In the genomic region with DNA sequence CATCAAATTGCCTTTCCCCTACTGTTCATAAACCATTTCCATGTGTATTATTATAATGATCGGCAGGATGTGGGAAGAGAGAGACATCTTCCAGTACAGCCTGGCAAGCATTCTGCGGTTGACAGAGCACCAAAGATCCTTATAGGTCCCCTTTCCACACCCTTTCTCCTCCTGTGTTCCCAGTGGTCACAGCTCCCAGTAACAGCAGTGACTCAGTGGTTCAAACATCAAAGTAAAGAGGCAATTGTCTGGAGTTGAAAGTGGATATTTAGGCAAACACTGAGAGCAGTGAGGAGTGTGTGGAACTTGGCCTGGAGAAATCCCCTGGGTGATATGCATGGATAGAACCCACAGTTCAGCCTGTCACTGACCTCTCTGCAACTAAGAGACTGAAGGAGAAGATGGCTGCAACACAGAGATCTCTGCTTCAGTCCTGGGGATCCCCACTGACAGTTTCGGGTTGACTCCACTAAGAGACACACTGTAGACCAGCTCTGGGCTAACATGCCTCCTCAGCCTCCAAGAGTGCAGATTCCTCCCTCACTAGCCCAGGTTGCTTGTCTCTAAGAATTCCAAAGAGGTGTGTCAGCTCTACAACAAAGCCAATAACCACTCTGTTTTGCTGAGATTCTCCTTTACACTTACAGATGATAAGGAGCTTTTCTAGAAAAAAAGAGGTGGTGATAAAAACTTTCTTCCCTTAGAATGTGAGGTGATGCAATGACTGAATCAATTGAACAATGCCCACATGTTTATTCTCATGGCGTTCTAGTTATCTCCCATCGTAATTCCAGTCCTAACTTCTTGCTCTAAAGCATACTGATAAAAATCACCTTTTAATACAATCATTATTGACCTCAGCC, we compare ENCODE assay signal across 1 cellular context.
A peak's percentile ranks its signal among the peaks of the same experiment; 100 is the strongest.
TF ChIP-seq lines count a peak whose summit lies in the region.

No MANE protein-coding gene starts in this region.

TF ChIP-seq in GM12878, 131 proteins besides CTCF, POLR2A, EP300 and RAD21 (continued from another document and continues in another):
- TF ChIP-seq, protein P1, sequence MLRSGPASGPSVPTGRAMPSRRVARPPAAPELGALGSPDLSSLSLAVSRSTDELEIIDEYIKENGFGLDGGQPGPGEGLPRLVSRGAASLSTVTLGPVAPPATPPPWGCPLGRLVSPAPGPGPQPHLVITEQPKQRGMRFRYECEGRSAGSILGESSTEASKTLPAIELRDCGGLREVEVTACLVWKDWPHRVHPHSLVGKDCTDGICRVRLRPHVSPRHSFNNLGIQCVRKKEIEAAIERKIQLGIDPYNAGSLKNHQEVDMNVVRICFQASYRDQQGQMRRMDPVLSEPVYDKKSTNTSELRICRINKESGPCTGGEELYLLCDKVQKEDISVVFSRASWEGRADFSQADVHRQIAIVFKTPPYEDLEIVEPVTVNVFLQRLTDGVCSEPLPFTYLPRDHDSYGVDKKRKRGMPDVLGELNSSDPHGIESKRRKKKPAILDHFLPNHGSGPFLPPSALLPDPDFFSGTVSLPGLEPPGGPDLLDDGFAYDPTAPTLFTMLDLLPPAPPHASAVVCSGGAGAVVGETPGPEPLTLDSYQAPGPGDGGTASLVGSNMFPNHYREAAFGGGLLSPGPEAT (IDR thresholded peaks at IDR 0.05; ENCODE audit: low read depth): peak; percentile 92
- TF ChIP-seq, protein P2, sequence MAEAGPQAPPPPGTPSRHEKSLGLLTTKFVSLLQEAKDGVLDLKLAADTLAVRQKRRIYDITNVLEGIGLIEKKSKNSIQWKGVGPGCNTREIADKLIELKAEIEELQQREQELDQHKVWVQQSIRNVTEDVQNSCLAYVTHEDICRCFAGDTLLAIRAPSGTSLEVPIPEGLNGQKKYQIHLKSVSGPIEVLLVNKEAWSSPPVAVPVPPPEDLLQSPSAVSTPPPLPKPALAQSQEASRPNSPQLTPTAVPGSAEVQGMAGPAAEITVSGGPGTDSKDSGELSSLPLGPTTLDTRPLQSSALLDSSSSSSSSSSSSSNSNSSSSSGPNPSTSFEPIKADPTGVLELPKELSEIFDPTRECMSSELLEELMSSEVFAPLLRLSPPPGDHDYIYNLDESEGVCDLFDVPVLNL (IDR thresholded peaks at IDR 0.05; ENCODE audit: low read depth, low read length): no peak
- peak; percentile 13; the same call in 1 of the 3 replicates for TF ChIP-seq POU2F2 (IDR thresholded peaks at IDR 0.05; ENCODE audit: borderline replicate concordance, low read depth, low read length)
- no peak for TF ChIP-seq CHD4 (IDR thresholded peaks at IDR 0.05)
- TF ChIP-seq TCF7 (IDR thresholded peaks at IDR 0.05; ENCODE audit: borderline replicate concordance): no peak
- TF ChIP-seq, protein P3, sequence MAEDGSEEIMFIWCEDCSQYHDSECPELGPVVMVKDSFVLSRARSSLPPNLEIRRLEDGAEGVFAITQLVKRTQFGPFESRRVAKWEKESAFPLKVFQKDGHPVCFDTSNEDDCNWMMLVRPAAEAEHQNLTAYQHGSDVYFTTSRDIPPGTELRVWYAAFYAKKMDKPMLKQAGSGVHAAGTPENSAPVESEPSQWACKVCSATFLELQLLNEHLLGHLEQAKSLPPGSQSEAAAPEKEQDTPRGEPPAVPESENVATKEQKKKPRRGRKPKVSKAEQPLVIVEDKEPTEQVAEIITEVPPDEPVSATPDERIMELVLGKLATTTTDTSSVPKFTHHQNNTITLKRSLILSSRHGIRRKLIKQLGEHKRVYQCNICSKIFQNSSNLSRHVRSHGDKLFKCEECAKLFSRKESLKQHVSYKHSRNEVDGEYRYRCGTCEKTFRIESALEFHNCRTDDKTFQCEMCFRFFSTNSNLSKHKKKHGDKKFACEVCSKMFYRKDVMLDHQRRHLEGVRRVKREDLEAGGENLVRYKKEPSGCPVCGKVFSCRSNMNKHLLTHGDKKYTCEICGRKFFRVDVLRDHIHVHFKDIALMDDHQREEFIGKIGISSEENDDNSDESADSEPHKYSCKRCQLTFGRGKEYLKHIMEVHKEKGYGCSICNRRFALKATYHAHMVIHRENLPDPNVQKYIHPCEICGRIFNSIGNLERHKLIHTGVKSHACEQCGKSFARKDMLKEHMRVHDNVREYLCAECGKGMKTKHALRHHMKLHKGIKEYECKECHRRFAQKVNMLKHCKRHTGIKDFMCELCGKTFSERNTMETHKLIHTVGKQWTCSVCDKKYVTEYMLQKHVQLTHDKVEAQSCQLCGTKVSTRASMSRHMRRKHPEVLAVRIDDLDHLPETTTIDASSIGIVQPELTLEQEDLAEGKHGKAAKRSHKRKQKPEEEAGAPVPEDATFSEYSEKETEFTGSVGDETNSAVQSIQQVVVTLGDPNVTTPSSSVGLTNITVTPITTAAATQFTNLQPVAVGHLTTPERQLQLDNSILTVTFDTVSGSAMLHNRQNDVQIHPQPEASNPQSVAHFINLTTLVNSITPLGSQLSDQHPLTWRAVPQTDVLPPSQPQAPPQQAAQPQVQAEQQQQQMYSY (CRISPR knock-in tag; IDR thresholded peaks at IDR 0.05): no peak
- TF ChIP-seq, protein P4, sequence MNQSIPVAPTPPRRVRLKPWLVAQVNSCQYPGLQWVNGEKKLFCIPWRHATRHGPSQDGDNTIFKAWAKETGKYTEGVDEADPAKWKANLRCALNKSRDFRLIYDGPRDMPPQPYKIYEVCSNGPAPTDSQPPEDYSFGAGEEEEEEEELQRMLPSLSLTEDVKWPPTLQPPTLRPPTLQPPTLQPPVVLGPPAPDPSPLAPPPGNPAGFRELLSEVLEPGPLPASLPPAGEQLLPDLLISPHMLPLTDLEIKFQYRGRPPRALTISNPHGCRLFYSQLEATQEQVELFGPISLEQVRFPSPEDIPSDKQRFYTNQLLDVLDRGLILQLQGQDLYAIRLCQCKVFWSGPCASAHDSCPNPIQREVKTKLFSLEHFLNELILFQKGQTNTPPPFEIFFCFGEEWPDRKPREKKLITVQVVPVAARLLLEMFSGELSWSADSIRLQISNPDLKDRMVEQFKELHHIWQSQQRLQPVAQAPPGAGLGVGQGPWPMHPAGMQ (IDR thresholded peaks at IDR 0.05; ENCODE audit: borderline replicate concordance): no peak
- TF ChIP-seq MYB (IDR thresholded peaks at IDR 0.05; ENCODE audit: borderline replicate concordance, low read depth, low read length): no peak
- TF ChIP-seq EGR1 (IDR thresholded peaks at IDR 0.05; ENCODE audit: borderline replicate concordance in 1 of 2, low read depth in 2 of 2, low read length in 2 of 2): no peak
- TF ChIP-seq, protein P5, sequence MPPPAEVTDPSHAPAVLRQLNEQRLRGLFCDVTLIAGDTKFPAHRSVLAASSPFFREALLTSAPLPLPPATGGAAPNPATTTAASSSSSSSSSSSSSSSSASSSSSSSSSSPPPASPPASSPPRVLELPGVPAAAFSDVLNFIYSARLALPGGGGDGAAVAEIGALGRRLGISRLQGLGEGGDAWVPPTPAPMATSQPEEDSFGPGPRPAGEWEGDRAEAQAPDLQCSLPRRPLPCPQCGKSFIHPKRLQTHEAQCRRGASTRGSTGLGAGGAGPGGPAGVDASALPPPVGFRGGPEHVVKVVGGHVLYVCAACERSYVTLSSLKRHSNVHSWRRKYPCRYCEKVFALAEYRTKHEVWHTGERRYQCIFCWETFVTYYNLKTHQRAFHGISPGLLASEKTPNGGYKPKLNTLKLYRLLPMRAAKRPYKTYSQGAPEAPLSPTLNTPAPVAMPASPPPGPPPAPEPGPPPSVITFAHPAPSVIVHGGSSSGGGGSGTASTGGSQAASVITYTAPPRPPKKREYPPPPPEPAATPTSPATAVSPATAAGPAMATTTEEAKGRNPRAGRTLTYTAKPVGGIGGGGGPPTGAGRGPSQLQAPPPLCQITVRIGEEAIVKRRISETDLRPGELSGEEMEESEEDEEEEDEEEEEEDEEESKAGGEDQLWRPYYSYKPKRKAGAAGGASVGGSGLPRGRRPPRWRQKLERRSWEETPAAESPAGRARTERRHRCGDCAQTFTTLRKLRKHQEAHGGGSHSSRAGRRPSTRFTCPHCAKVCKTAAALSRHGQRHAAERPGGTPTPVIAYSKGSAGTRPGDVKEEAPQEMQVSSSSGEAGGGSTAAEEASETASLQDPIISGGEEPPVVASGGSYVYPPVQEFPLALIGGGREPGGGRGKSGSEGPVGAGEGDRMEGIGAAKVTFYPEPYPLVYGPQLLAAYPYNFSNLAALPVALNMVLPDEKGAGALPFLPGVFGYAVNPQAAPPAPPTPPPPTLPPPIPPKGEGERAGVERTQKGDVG (CRISPR knock-in tag; IDR thresholded peaks at IDR 0.05): no peak
- TF ChIP-seq SPI1 (IDR thresholded peaks at IDR 0.05; ENCODE audit: borderline replicate concordance, insufficient read depth, low read depth, low read length): no peak
- TF ChIP-seq POLR2AphosphoS2 (IDR thresholded peaks at IDR 0.05; ENCODE audit: low read depth, low read length): no peak
- no peak for TF ChIP-seq BMI1 (IDR thresholded peaks at IDR 0.05; ENCODE audit: borderline replicate concordance)
- no peak for TF ChIP-seq NFIC (IDR thresholded peaks at IDR 0.05; ENCODE audit: low read depth, low read length)
- TF ChIP-seq PML (IDR thresholded peaks at IDR 0.05; ENCODE audit: low read length): no peak
- TF ChIP-seq EZH2 (IDR thresholded peaks at IDR 0.05; ENCODE audit: borderline replicate concordance, control insufficient read depth, low read depth, low read length): no peak
- TF ChIP-seq KAT2A (conservative IDR thresholded peaks at IDR 0.05; ENCODE audit: control insufficient read depth, low read depth, low read length): no peak
- no peak for TF ChIP-seq ZSCAN29 (IDR thresholded peaks at IDR 0.05)
- no peak for TF ChIP-seq STAT1 (conservative IDR thresholded peaks at IDR 0.05)
- TF ChIP-seq CHD1 (IDR thresholded peaks at IDR 0.05; ENCODE audit: low read depth, low read length): no peak
- no peak for TF ChIP-seq TBL1XR1 (IDR thresholded peaks at IDR 0.05; ENCODE audit: low read depth, low read length)
- no peak for TF ChIP-seq SMAD1 (IDR thresholded peaks at IDR 0.05; ENCODE audit: low read depth, partially characterized antibody)
- TF ChIP-seq SRF (IDR thresholded peaks at IDR 0.05; ENCODE audit: low read depth in 2 of 2, low read length in 2 of 2): no peak
- TF ChIP-seq YY1 (IDR thresholded peaks at IDR 0.05; ENCODE audit: low read depth, low read length): peak; percentile 84
- peak; percentile 63 to 73; a peak in 3 of 4 replicates for TF ChIP-seq IKZF2 (IDR thresholded peaks at IDR 0.05)
- no peak for TF ChIP-seq HDAC2 (IDR thresholded peaks at IDR 0.05)
- no peak for TF ChIP-seq PAX8 (IDR thresholded peaks at IDR 0.05)
- TF ChIP-seq SREBF2 (IDR thresholded peaks at IDR 0.05; ENCODE audit: low read length): no peak
- peak; percentile 86 for TF ChIP-seq IKZF1 (conservative IDR thresholded peaks at IDR 0.05)
- TF ChIP-seq, protein P6, sequence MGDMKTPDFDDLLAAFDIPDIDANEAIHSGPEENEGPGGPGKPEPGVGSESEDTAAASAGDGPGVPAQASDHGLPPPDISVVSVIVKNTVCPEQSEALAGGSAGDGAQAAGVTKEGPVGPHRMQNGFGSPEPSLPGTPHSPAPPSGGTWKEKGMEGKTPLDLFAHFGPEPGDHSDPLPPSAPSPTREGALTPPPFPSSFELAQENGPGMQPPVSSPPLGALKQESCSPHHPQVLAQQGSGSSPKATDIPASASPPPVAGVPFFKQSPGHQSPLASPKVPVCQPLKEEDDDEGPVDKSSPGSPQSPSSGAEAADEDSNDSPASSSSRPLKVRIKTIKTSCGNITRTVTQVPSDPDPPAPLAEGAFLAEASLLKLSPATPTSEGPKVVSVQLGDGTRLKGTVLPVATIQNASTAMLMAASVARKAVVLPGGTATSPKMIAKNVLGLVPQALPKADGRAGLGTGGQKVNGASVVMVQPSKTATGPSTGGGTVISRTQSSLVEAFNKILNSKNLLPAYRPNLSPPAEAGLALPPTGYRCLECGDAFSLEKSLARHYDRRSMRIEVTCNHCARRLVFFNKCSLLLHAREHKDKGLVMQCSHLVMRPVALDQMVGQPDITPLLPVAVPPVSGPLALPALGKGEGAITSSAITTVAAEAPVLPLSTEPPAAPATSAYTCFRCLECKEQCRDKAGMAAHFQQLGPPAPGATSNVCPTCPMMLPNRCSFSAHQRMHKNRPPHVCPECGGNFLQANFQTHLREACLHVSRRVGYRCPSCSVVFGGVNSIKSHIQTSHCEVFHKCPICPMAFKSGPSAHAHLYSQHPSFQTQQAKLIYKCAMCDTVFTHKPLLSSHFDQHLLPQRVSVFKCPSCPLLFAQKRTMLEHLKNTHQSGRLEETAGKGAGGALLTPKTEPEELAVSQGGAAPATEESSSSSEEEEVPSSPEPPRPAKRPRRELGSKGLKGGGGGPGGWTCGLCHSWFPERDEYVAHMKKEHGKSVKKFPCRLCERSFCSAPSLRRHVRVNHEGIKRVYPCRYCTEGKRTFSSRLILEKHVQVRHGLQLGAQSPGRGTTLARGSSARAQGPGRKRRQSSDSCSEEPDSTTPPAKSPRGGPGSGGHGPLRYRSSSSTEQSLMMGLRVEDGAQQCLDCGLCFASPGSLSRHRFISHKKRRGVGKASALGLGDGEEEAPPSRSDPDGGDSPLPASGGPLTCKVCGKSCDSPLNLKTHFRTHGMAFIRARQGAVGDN (IDR thresholded peaks at IDR 0.05): peak; percentile 34
- TF ChIP-seq CEBPB (IDR thresholded peaks at IDR 0.05; ENCODE audit: borderline replicate concordance in 1 of 2, low read depth in 2 of 2, low read length in 2 of 2): no peak
- peak; percentile 91 for TF ChIP-seq NR2F1 (conservative IDR thresholded peaks at IDR 0.05)
- no peak for TF ChIP-seq KDM1A (IDR thresholded peaks at IDR 0.05; ENCODE audit: borderline replicate concordance)
- no peak for TF ChIP-seq NRF1 (conservative IDR thresholded peaks at IDR 0.05; ENCODE audit: low read depth, low read length)
- TF ChIP-seq SUZ12 (IDR thresholded peaks at IDR 0.05; ENCODE audit: unreplicated experiment): no peak
- TF ChIP-seq WRNIP1 (IDR thresholded peaks at IDR 0.05; ENCODE audit: borderline replicate concordance, low read depth, low read length): 0 out of 2 replicates have a peak, but pooled peaks have one; percentile 48
- TF ChIP-seq TCF3 (IDR thresholded peaks at IDR 0.05; ENCODE audit: borderline replicate concordance, insufficient read depth, low read depth, low read length): no peak
- no peak for TF ChIP-seq ASH2L (IDR thresholded peaks at IDR 0.05; ENCODE audit: borderline replicate concordance, low read depth)
- TF ChIP-seq BCL11A (IDR thresholded peaks at IDR 0.05; ENCODE audit: low read depth, low read length): peak; percentile 54
- no peak for TF ChIP-seq FOS (IDR thresholded peaks at IDR 0.05; ENCODE audit: borderline replicate concordance, extremely low read depth, insufficient read length)
- TF ChIP-seq TAF1 (IDR thresholded peaks at IDR 0.05; ENCODE audit: borderline replicate concordance, low read depth, low read length): no peak
- no peak for TF ChIP-seq ESRRA (IDR thresholded peaks at IDR 0.05; ENCODE audit: low read length)
